Comparison of ENCODE assay signal across 8 cellular contexts in genomic region chr7:88306590-88307048, GRCh38. TPM values are rescaled to one million over a fixed set of nuclear protein-coding genes. Genes with fewer than 3 reads are reported as not detected.
A peak's percentile ranks its signal among the peaks of the same experiment; 100 is the strongest.
DNase-seq lines count a peak whose midpoint lies in the region; ATAC-seq, FAIRE-seq and TF ChIP-seq lines count a peak whose summit lies in the region.

Gene STEAP4 (minus strand): TSS chr7:88306894. CDS start chr7:88284269, 22,625 bp downstream.

- H3K36me3 ChIP-seq in mesodermal cell (ENCODE audit: control insufficient read depth, insufficient read depth, low read length) = no peaks in the 10 kb centered on the region
- no peaks in the 10 kb centered on the region for H3K36me3 ChIP-seq in tibial nerve

- CTCF ChIA-PET in Calu3 (lab: Charles Lee) = interaction anchor here (1.0 kb wide), 2 partner anchors 11 to 15 kb away, joined by 3 read pairs; no protein-coding TSS in a partner anchor

- peak in 1 of 2 donors; percentile 92 for TF ChIP-seq EP300 in tibial nerve (IDR thresholded peaks at IDR 0.05)

- no peak within 1 kb of the TSS for H3K27ac Mint-ChIP-seq in Calu3 (ENCODE audit: unreplicated experiment)

- H3K4me1 ChIP-seq in mesodermal cell (ENCODE audit: control insufficient read depth, insufficient read depth, low read length, poor library complexity, severe bottlenecking) = no peaks in the 10 kb centered on the region
- H3K4me1 ChIP-seq in tibial nerve = peaks cover 0 to 62% (median 0%) of the 10 kb centered on the region in 4 donors

- TF ChIP-seq POLR2A in tibial nerve (IDR thresholded peaks at IDR 0.05) = peak in 1 of 2 donors; percentile 50

- intact Hi-C loops in Calu3 (cut with micrococcal nuclease; ENCODE audit: unreplicated experiment) = no loop called here

- no peaks in the 10 kb centered on the region for H3K27me3 Mint-ChIP-seq in Calu3 (ENCODE audit: unreplicated experiment)

- H3K9me3 Mint-ChIP-seq in Calu3 (ENCODE audit: low read depth, unreplicated experiment) = no peaks in the 10 kb centered on the region

- peaks cover 8% of the 10 kb centered on the region for H3K36me3 Mint-ChIP-seq in Calu3 (ENCODE audit: insufficient read depth, unreplicated experiment)

- ATAC-seq in GM19328 (IDR thresholded peaks at IDR 0.05; ENCODE audit: unreplicated experiment) = no peak
- no peak for ATAC-seq in HG03135 (IDR thresholded peaks at IDR 0.05; ENCODE audit: unreplicated experiment)

- no peaks in the 10 kb centered on the region for H3K27me3 ChIP-seq in tibial nerve

- H3K4me3 Mint-ChIP-seq in Calu3 (ENCODE audit: low read depth, unreplicated experiment) = peak within 1 kb of the TSS; percentile 74

- WGBS in mesodermal cell (ENCODE audit: insufficient coverage in 2 of 2), 2 experiments = 5% methylated on average over 24 to 28 of the region's 30 CpGs
- WGBS in tibial nerve, 2 donors = 3 to 4% methylated on average over 30 of the region's 30 CpGs

- DNase-seq in Calu3 = peak; percentile 60
- DNase-seq in NOMO-1 treated with dmso at 0.1 percent for 144 hours (lab: John Stamatoyannopoulos, UW; ENCODE audit: unreplicated experiment) = peak; percentile 94
- DNase-seq in epithelial cell of proximal tubule (ENCODE audit: low read depth) = peak; percentile 38
- peak; percentile 72 to 84 for DNase-seq in tibial nerve (ENCODE audit: low spot score in 2 of 2)
- no peak for DNase-seq in urothelium cell line (ENCODE audit: low spot score)

- H3K27ac ChIP-seq in mesodermal cell (ENCODE audit: low read depth, low read length, severe bottlenecking) = no peak within 1 kb of the TSS
- H3K27ac ChIP-seq in tibial nerve = peak within 1 kb of the TSS in 3 of 4 donors; percentile 21 to 77 (median 42)

- TF ChIP-seq CTCF in Calu3 (IDR thresholded peaks at IDR 0.05; ENCODE audit: unreplicated experiment) (no peak), epithelial cell of proximal tubule (conservative IDR thresholded peaks at IDR 0.05; ENCODE audit: low read depth, low read length) (no peak), tibial nerve (IDR thresholded peaks at IDR 0.05) (peak in 1 of 5 experiments; percentile 11)

- FAIRE-seq in urothelium cell line (lab: Jason Lieb, UNC) = no peak

- BruUV-seq in Calu3 (replicated peaks; lab: Mats Ljungman, UMichigan) = no TSS peak

- peak within 1 kb of the TSS; percentile 50 for H3K4me3 ChIP-seq in epithelial cell of proximal tubule (ENCODE audit: low read depth, low read length)
- H3K4me3 ChIP-seq in mesodermal cell (ENCODE audit: extremely low read depth, insufficient read depth, low read length, poor library complexity, severe bottlenecking) = peak within 1 kb of the TSS; percentile 7
- H3K4me3 ChIP-seq in tibial nerve = peak within 1 kb of the TSS; percentile 22 to 53 (median 36)

- H3K9me3 ChIP-seq in mesodermal cell (ENCODE audit: control insufficient read depth, low read length) = no peaks in the 10 kb centered on the region
- no peaks in the 10 kb centered on the region for H3K9me3 ChIP-seq in tibial nerve

- H3K4me1 Mint-ChIP-seq in Calu3 (ENCODE audit: low read depth, unreplicated experiment) = peaks cover 13% of the 10 kb centered on the region

RNA-seq across cellular contexts. Expression of gene STEAP4, which starts in this region (rescaled TPM):
- total RNA-seq in Calu3 (2022) = 7.4 and 11.3 TPM in 2 replicates
- 0.52 and 0.80 TPM in 2 replicates for total RNA-seq in epithelial cell of proximal tubule
- not detected for polyA plus RNA-seq in mesodermal cell (2013, experiment 1 of 2)
- polyA plus RNA-seq in mesodermal cell (2013, experiment 2 of 2) = not detected
- 100 to 1,000 TPM in 1 of 4 donors, 10 to 100 TPM in 3; 45.2 to 239 (median 82.2) TPM for total RNA-seq in tibial nerve

Comparison
In these comparisons a context has a peak if more than half of its experiments do, and no peak if none do; other contexts are left out.
1. Peak in DNase-seq and H3K4me3 ChIP-seq in epithelial cell of proximal tubule; RNA of the gene not detected or under 1 TPM.